Comparison of ENCODE assay signal across 8 cellular contexts in genomic region chr19:48660854-48661731, GRCh38. TPM values are rescaled to one million over a fixed set of nuclear protein-coding genes. Genes with fewer than 3 reads are reported as not detected.
DNase-seq lines count a peak whose midpoint lies in the region; ATAC-seq and TF ChIP-seq lines count a peak whose summit lies in the region.

No MANE protein-coding gene starts in this region.

- no peaks in the 10 kb centered on the region for H3K79me2 ChIP-seq in OCI-LY3 (ENCODE audit: low read length)

- no peaks in the 10 kb centered on the region for H3K9me3 Mint-ChIP-seq in naive thymus-derived CD4-positive, alpha-beta T cell

- H3K9me3 ChIP-seq in OCI-LY3 (ENCODE audit: insufficient read depth, low read length) = no peaks in the 10 kb centered on the region
- H3K9me3 ChIP-seq in naive thymus-derived CD4-positive, alpha-beta T cell (ENCODE audit: control insufficient read depth in 2 of 3, low read length in 3 of 3) = no peaks in the 10 kb centered on the region

- ATAC-seq in GM19023 (IDR thresholded peaks at IDR 0.05; ENCODE audit: unreplicated experiment) (peak; percentile 80), HG03354 (IDR thresholded peaks at IDR 0.05; ENCODE audit: poor library complexity, severe bottlenecking, unreplicated experiment) (peak; percentile 91)
- ATAC-seq in naive thymus-derived CD4-positive, alpha-beta T cell = peak; percentile 95
- peak; percentile 89 for ATAC-seq in stimulated activated naive CD8-positive, alpha-beta T cell treated with anti-CD3 and anti-CD28 coated beads, Interleukin-15, Interleukin-2, amounts not matched to agents 100 U/mL and 50 U/mL, for 24 hours

- TF ChIP-seq POLR2A in erythroblast (IDR thresholded peaks at IDR 0.05; ENCODE audit: low read length) = no peak

- peak overlapping the region; percentile 63 to 86 (median 80) for H3K4me3 Mint-ChIP-seq in naive thymus-derived CD4-positive, alpha-beta T cell

- peak overlapping the region; percentile 72 for H3K4me3 ChIP-seq in OCI-LY3 (ENCODE audit: low read length)
- H3K4me3 ChIP-seq in naive thymus-derived CD4-positive, alpha-beta T cell (ENCODE audit: low read length) = peak overlapping the region; percentile 28

- H3K4me2 ChIP-seq in OCI-LY3 (ENCODE audit: low read length) = peak overlapping the region; percentile 75

- no peaks in the 10 kb centered on the region for H4K20me1 ChIP-seq in OCI-LY3 (ENCODE audit: insufficient read depth, low read length)

- CTCF ChIA-PET in naive thymus-derived CD4-positive, alpha-beta T cell (lab: Charles Lee) = interaction anchor here (0.7 to 1.3 kb wide), 2 partner anchors 10 to 12 kb away, joined by 3 read pairs; no protein-coding TSS in a partner anchor

- no peak for TF ChIP-seq CTCF in OCI-LY3 (IDR thresholded peaks at IDR 0.05; ENCODE audit: low read depth, low read length)

- peaks cover 7 to 16% (median 10%) of the 10 kb centered on the region in 7 donors for H3K4me1 Mint-ChIP-seq in naive thymus-derived CD4-positive, alpha-beta T cell

- H3K27me3 ChIP-seq in OCI-LY3 (ENCODE audit: low read depth, low read length) = no peaks in the 10 kb centered on the region
- no peaks in the 10 kb centered on the region for H3K27me3 ChIP-seq in naive thymus-derived CD4-positive, alpha-beta T cell (ENCODE audit: control insufficient read depth in 2 of 2, insufficient read depth in 2 of 2, low read length in 2 of 2)

- H3K27me3 Mint-ChIP-seq in naive thymus-derived CD4-positive, alpha-beta T cell = peaks cover 0 to 11% (median 0%) of the 10 kb centered on the region in 5 donors

- peak overlapping the region; percentile 17 to 98 (median 94) for H3K27ac Mint-ChIP-seq in naive thymus-derived CD4-positive, alpha-beta T cell

- H3K9ac ChIP-seq in OCI-LY3 (ENCODE audit: low read length) = peak overlapping the region; percentile 63

- DNase-seq in Ammon's horn (ENCODE audit: low spot score) (peak; percentile 90), activated T-cell treated with anti-CD3 and anti-CD28 coated beads for 24 hours (ENCODE audit: low read depth) (peak; percentile 80), erythroblast (lab: John Stamatoyannopoulos, UW) (peak; percentile 85 to 86)
- peak; percentile 51 to 90 (median 86) for DNase-seq in naive thymus-derived CD4-positive, alpha-beta T cell
- DNase-seq in stimulated activated naive CD8-positive, alpha-beta T cell treated with anti-CD3 and anti-CD28 coated beads, Interleukin-15, Interleukin-2, amounts not matched to agents 100 U/mL and 50 U/mL, for 24 hours = peak; percentile 87

- intact Hi-C loops in naive thymus-derived CD4-positive, alpha-beta T cell (cut with micrococcal nuclease) = loop anchor here (1.0 to 5.0 kb wide), 6 partner anchors 14 to 76 kb away; partner anchors contain the start of genes CA11 (in 2 of the 2), RPL18 (in 1 of the 2) and SPHK2 (in 1 of the 2)

- H3K36me3 Mint-ChIP-seq in naive thymus-derived CD4-positive, alpha-beta T cell = no peaks in the 10 kb centered on the region

- no peaks in the 10 kb centered on the region for H3K36me3 ChIP-seq in OCI-LY3 (replicated peaks; ENCODE audit: low read depth, low read length)
- no peaks in the 10 kb centered on the region for H3K36me3 ChIP-seq in naive thymus-derived CD4-positive, alpha-beta T cell (ENCODE audit: control insufficient read depth in 2 of 3, insufficient read depth in 3 of 3, low read length in 3 of 3)

- peaks cover 9% of the 10 kb centered on the region for H3K4me1 ChIP-seq in OCI-LY3 (ENCODE audit: low read length)
- peaks cover 6 to 9% of the 10 kb centered on the region in 2 donors for H3K4me1 ChIP-seq in naive thymus-derived CD4-positive, alpha-beta T cell (ENCODE audit: control insufficient read depth in 2 of 2, insufficient read depth in 2 of 2, low read length in 2 of 2)

- peak overlapping the region; percentile 100 for H2AFZ ChIP-seq in OCI-LY3 (ENCODE audit: low read depth, low read length)

- peak overlapping the region; percentile 66 for H3K27ac ChIP-seq in OCI-LY3 (ENCODE audit: low read length)
- peak overlapping the region; percentile 72 for H3K27ac ChIP-seq in naive thymus-derived CD4-positive, alpha-beta T cell (ENCODE audit: low read depth, low read length)

- POLR2A ChIA-PET in naive thymus-derived CD4-positive, alpha-beta T cell (lab: Charles Lee) = interaction anchor here (0.6 to 1.3 kb wide), 5 partner anchors 16 to 39 kb away, joined by 3 to 4 read pairs (median 4); no protein-coding TSS in a partner anchor

RNA-seq across cellular contexts. Expression of gene NTN5, which starts 11.7 kb away (rescaled TPM):
- total RNA-seq in naive thymus-derived CD4-positive, alpha-beta T cell = 1 to 10 TPM in 4 of 5 experiments, under 1 TPM in 1; 0.99 to 5.9 (median 3.0) TPM
- polyA plus RNA-seq in naive thymus-derived CD4-positive, alpha-beta T cell = under 1 TPM; 0.41 to 0.59 TPM

RNA-seq across cellular contexts. Expression of gene CA11, which starts 15.1 kb away (rescaled TPM):
- 10 to 100 TPM in 4 of 5 experiments, 1 to 10 TPM in 1; 7.5 to 20.5 (median 12.5) TPM for total RNA-seq in naive thymus-derived CD4-positive, alpha-beta T cell
- 1 to 10 TPM; 6.3 to 8.0 TPM for polyA plus RNA-seq in naive thymus-derived CD4-positive, alpha-beta T cell

RNA-seq across cellular contexts. Expression of gene DBP, which starts 23.9 kb away (rescaled TPM):
- 10 to 100 TPM; 11.9 to 79.9 (median 33.2) TPM for total RNA-seq in naive thymus-derived CD4-positive, alpha-beta T cell
- polyA plus RNA-seq in naive thymus-derived CD4-positive, alpha-beta T cell = 100 to 1,000 TPM in 1 of 2 donors, 10 to 100 TPM in 1; 61.7 to 130 TPM

RNA-seq across cellular contexts. Expression of gene FUT2, which starts 34.7 kb away (rescaled TPM):
- total RNA-seq in naive thymus-derived CD4-positive, alpha-beta T cell = not detected
- under 1 TPM; 0.09 to 0.78 TPM for polyA plus RNA-seq in naive thymus-derived CD4-positive, alpha-beta T cell

RNA-seq across cellular contexts. Expression of gene SPHK2, which starts 41.8 kb away (rescaled TPM):
- total RNA-seq in naive thymus-derived CD4-positive, alpha-beta T cell = 10 to 100 TPM; 20.1 to 34.7 (median 30.5) TPM
- polyA plus RNA-seq in naive thymus-derived CD4-positive, alpha-beta T cell = 10 to 100 TPM; 11.2 to 11.7 TPM

Comparison
In these comparisons a context has a peak if more than half of its experiments do, and no peak if none do; other contexts are left out.
1. Peak in every context shown above with its lines: DNase-seq, ATAC-seq, H3K4me3 ChIP-seq and H3K27ac ChIP-seq.